Comparison of ENCODE assay signal across 14 cellular contexts in genomic region chr13:19664481-19665230, GRCh38. TPM values are rescaled to one million over a fixed set of nuclear protein-coding genes. Genes with fewer than 3 reads are reported as not detected.
DNase-seq lines count a peak whose midpoint lies in the region; TF ChIP-seq lines count a peak whose summit lies in the region.
"Had no signal": no experiment of that assay in that cellular context is flagged by ENCODE, and none has a peak within 500 bp of the region (broad histone marks: within the 10 kb centered on the region; RNA-seq: fewer than 3 reads in every experiment).

No MANE protein-coding gene starts in this region.

- no peaks in the 10 kb centered on the region for H3K79me2 ChIP-seq in osteoblast (ENCODE audit: insufficient read depth, low read length)

- H3K4me3 Mint-ChIP-seq in activated naive CD4-positive, alpha-beta T cell treated with anti-CD3 and anti-CD28 coated beads for 36 hours, result no peak overlapping the region
- H3K4me3 Mint-ChIP-seq in endothelial cell (ENCODE audit: unreplicated experiment), result no peak overlapping the region

- peaks cover 42% of the 10 kb centered on the region for H3K36me3 Mint-ChIP-seq in activated naive CD4-positive, alpha-beta T cell treated with anti-CD3 and anti-CD28 coated beads for 36 hours (ENCODE audit: low read depth)
- H3K36me3 Mint-ChIP-seq in endothelial cell (ENCODE audit: low read depth, unreplicated experiment), result peaks cover 31% of the 10 kb centered on the region

- CTCF ChIA-PET in activated naive CD4-positive, alpha-beta T cell treated with anti-CD3 and anti-CD28 coated beads for 36 hours (lab: Charles Lee), result interaction anchor here (1.6 kb wide), 1 partner anchor 68 kb away, joined by 4 read pairs; no protein-coding TSS in a partner anchor

- H3K4me3 ChIP-seq in NB4 (ENCODE audit: low read depth, low read length) (no peak overlapping the region), osteoblast (ENCODE audit: insufficient read depth, low read length) (no peak overlapping the region)
- H3K4me3 ChIP-seq: colonic mucosa had no signal

- TF ChIP-seq POLR2A in NB4 (IDR thresholded peaks at IDR 0.05; ENCODE audit: extremely low read depth, insufficient read length), result no peak

- intact Hi-C loops in activated naive CD4-positive, alpha-beta T cell treated with anti-CD3 and anti-CD28 coated beads for 36 hours (cut with micrococcal nuclease), result no loop called here

- no peaks in the 10 kb centered on the region for H3K27me3 Mint-ChIP-seq in activated naive CD4-positive, alpha-beta T cell treated with anti-CD3 and anti-CD28 coated beads for 36 hours (ENCODE audit: low read depth)
- H3K27me3 Mint-ChIP-seq in endothelial cell (ENCODE audit: unreplicated experiment), result peaks cover 8% of the 10 kb centered on the region

- no peaks in the 10 kb centered on the region for H3K9me3 ChIP-seq in osteoblast (ENCODE audit: low read depth, low read length)
- H3K9me3 ChIP-seq: colonic mucosa had no signal

- H3K27me3 ChIP-seq in osteoblast (ENCODE audit: insufficient read depth, low read length), result no peaks in the 10 kb centered on the region
- H3K27me3 ChIP-seq: colonic mucosa had no signal

- H3K4me1 Mint-ChIP-seq in activated naive CD4-positive, alpha-beta T cell treated with anti-CD3 and anti-CD28 coated beads for 36 hours (ENCODE audit: low read depth), result no peaks in the 10 kb centered on the region
- peaks cover 3% of the 10 kb centered on the region for H3K4me1 Mint-ChIP-seq in endothelial cell (ENCODE audit: unreplicated experiment)

- H4K20me1 ChIP-seq in osteoblast (ENCODE audit: insufficient read depth, low read length), result no peaks in the 10 kb centered on the region

- no peak overlapping the region for H3K27ac ChIP-seq in osteoblast (ENCODE audit: low read depth, low read length)
- H3K27ac ChIP-seq: colonic mucosa, VCaP had no signal

- no peak overlapping the region for H2AFZ ChIP-seq in osteoblast (ENCODE audit: low read length)

- TF ChIP-seq CTCF in NB4 (IDR thresholded peaks at IDR 0.05; ENCODE audit: low read depth, low read length) (no peak), endothelial cell (IDR thresholded peaks at IDR 0.05; ENCODE audit: unreplicated experiment) (no peak), osteoblast (IDR thresholded peaks at IDR 0.05; ENCODE audit: extremely low read depth, low read depth, low read length) (no peak)

- DNase-seq in activated naive CD4-positive, alpha-beta T cell treated with anti-CD3 and anti-CD28 coated beads for 36 hours, result no peak
- no peak for DNase-seq in activated naive CD4-positive, alpha-beta T cell treated with anti-CD3 and anti-CD28 coated beads, Interleukin-2, amount 50 U/mL, for 16 hours
- DNase-seq in NB4 (ENCODE audit: low read depth) (peak; percentile 60), endothelial cell (ENCODE audit: low spot score) (no peak), osteoblast (ENCODE audit: insufficient read length, low spot score, missing footprints) (peak; percentile 57), SHP77 (lab: John Stamatoyannopoulos, UW) (no peak), ecto neural progenitor cell (ENCODE audit: low spot score) (no peak)
- no peak for DNase-seq in stimulated activated CD4-positive, alpha-beta T cell treated with anti-CD3 and anti-CD28 coated beads, Interleukin-4, amount 100 ng/mL, for 1 hour
- DNase-seq: ACHN, colonic mucosa, erythroblast, NCI-H2171, SW 1271 had no signal

- H3K27ac Mint-ChIP-seq in activated naive CD4-positive, alpha-beta T cell treated with anti-CD3 and anti-CD28 coated beads for 36 hours, result peak overlapping the region; percentile 1
- H3K27ac Mint-ChIP-seq in endothelial cell (ENCODE audit: unreplicated experiment), result peak overlapping the region; percentile 44

- H3K4me1 ChIP-seq in osteoblast (ENCODE audit: insufficient read depth, low read length), result no peaks in the 10 kb centered on the region
- H3K4me1 ChIP-seq: colonic mucosa had no signal

- no peaks in the 10 kb centered on the region for H3K9me3 Mint-ChIP-seq in activated naive CD4-positive, alpha-beta T cell treated with anti-CD3 and anti-CD28 coated beads for 36 hours
- H3K9me3 Mint-ChIP-seq in endothelial cell (ENCODE audit: unreplicated experiment), result no peaks in the 10 kb centered on the region

- no peak overlapping the region for H3K4me2 ChIP-seq in osteoblast (ENCODE audit: insufficient read depth, low read length)

- peaks cover 44% of the 10 kb centered on the region for H3K36me3 ChIP-seq in osteoblast (ENCODE audit: insufficient read depth, low read length)
- H3K36me3 ChIP-seq: colonic mucosa had no signal

RNA-seq across cellular contexts. Expression of gene MPHOSPH8, which starts 31.2 kb away (rescaled TPM):
- total RNA-seq in activated naive CD4-positive, alpha-beta T cell treated with anti-CD3 and anti-CD28 coated beads for 36 hours, result 10 to 100 TPM; 20.6 to 21.5 TPM
- 19.2 TPM for total RNA-seq in endothelial cell (ENCODE audit: unreplicated experiment)
- 11.2 and 15.0 TPM in 2 replicates for total RNA-seq in osteoblast

Comparison
In these comparisons a context has a peak if more than half of its experiments do, and no peak if none do; other contexts are left out.
1. DNase-seq: peak in NB4 (single experiment) and osteoblast (single experiment); none in activated naive CD4-positive, alpha-beta T cell treated with anti-CD3 and anti-CD28 coated beads for 36 hours (single experiment), activated naive CD4-positive, alpha-beta T cell treated with anti-CD3 and anti-CD28 coated beads, Interleukin-2, amount 50 U/mL, for 16 hours (single experiment), endothelial cell (single experiment), SHP77 (0 of 2), ecto neural progenitor cell (single experiment) and stimulated activated CD4-positive, alpha-beta T cell treated with anti-CD3 and anti-CD28 coated beads, Interleukin-4, amount 100 ng/mL, for 1 hour (single experiment).